ENCODE assay signal across 1 cellular context in genomic region chr1:205631727-205632373, GRCh38.
TF ChIP-seq lines count a peak whose summit lies in the region.

TSS of gene ELK4 (minus strand) at chr1:205632011. CDS start at chr1:205623882, 8,129 bp downstream.

TF ChIP-seq in HepG2, 621 proteins besides CTCF, POLR2A, EP300 and RAD21 (continued from another document and continues in another):
- TF ChIP-seq PAXIP1 (CRISPR knock-in tag; conservative IDR thresholded peaks at IDR 0.05) (peak; percentile 40), SRY (CRISPR knock-in tag; IDR thresholded peaks at IDR 0.05) (no peak), RORA (CRISPR knock-in tag; IDR thresholded peaks at IDR 0.05) (no peak), TBL1XR1 (IDR thresholded peaks at IDR 0.05; ENCODE audit: borderline replicate concordance, low read length, partially characterized antibody) (peak; percentile 48), THYN1 (CRISPR knock-in tag; IDR thresholded peaks at IDR 0.05; ENCODE audit: borderline replicate concordance, low read depth) (peak; percentile 73; the same call in 1 of the 2 replicates), BRD4 (CRISPR knock-in tag; IDR thresholded peaks at IDR 0.05) (peak; percentile 41; the same call in 1 of the 2 replicates), ZNF230 (CRISPR knock-in tag; IDR thresholded peaks at IDR 0.05) (no peak), ZNF580 (CRISPR knock-in tag; IDR thresholded peaks at IDR 0.05; ENCODE audit: borderline replicate concordance, low read depth) (peak; percentile 91), RXRB (CRISPR knock-in tag; IDR thresholded peaks at IDR 0.05; ENCODE audit: borderline replicate concordance) (peak; percentile 67), FOXO4 (CRISPR knock-in tag; conservative IDR thresholded peaks at IDR 0.05) (no peak), ZSCAN12 (CRISPR knock-in tag; IDR thresholded peaks at IDR 0.05) (no peak), FOXK1 (CRISPR knock-in tag; IDR thresholded peaks at IDR 0.05; ENCODE audit: borderline replicate concordance, low read depth) (peak; percentile 84; the same call in 1 of the 2 replicates), ISX (CRISPR knock-in tag; conservative IDR thresholded peaks at IDR 0.05) (0 out of 2 replicates have a peak, but pooled peaks have one; percentile 18), ZBTB20 (CRISPR knock-in tag; IDR thresholded peaks at IDR 0.05; ENCODE audit: borderline replicate concordance, low read depth) (no peak; the same call in 1 of the 2 replicates), BHLHE40 (IDR thresholded peaks at IDR 0.05; ENCODE audit: low read length) (no peak), ZNF564 (CRISPR knock-in tag; IDR thresholded peaks at IDR 0.05) (no peak), RFX5 (IDR thresholded peaks at IDR 0.05; ENCODE audit: low read depth, low read length) (no peak), CHD4 (IDR thresholded peaks at IDR 0.05; ENCODE audit: borderline replicate concordance, low read length) (no peak), MAF1 (CRISPR knock-in tag; IDR thresholded peaks at IDR 0.05; ENCODE audit: borderline replicate concordance) (peak; percentile 75; the same call in 1 of the 2 replicates), TERF1 (CRISPR knock-in tag; IDR thresholded peaks at IDR 0.05) (no peak), MAZ (IDR thresholded peaks at IDR 0.05; ENCODE audit: borderline replicate concordance, low read depth, low read length) (peak; percentile 90), MAZ (CRISPR knock-in tag; IDR thresholded peaks at IDR 0.05; ENCODE audit: low read depth) (peak; percentile 29; the same call in 1 of the 2 replicates), ZNF761 (CRISPR knock-in tag; conservative IDR thresholded peaks at IDR 0.05) (no peak), ZBTB3 (CRISPR knock-in tag; IDR thresholded peaks at IDR 0.05; ENCODE audit: borderline replicate concordance, low read depth) (no peak; the same call in 1 of the 2 replicates), PATZ1 (CRISPR knock-in tag; IDR thresholded peaks at IDR 0.05) (peak; percentile 71), LCORL (IDR thresholded peaks at IDR 0.05) (no peak), LCORL (CRISPR knock-in tag; IDR thresholded peaks at IDR 0.05) (peak; percentile 60; the same call in 1 of the 2 replicates), BRCA1 (CRISPR knock-in tag; IDR thresholded peaks at IDR 0.05) (no peak), GLI4 (CRISPR knock-in tag; IDR thresholded peaks at IDR 0.05; ENCODE audit: borderline replicate concordance) (0 out of 2 replicates have a peak, but pooled peaks have one; percentile 51), HOXA9 (CRISPR knock-in tag; IDR thresholded peaks at IDR 0.05; ENCODE audit: borderline replicate concordance) (no peak), SETDB1 (CRISPR knock-in tag; IDR thresholded peaks at IDR 0.05; ENCODE audit: borderline replicate concordance) (no peak), NR3C1 (CRISPR knock-in tag; IDR thresholded peaks at IDR 0.05) (no peak), ZBTB37 (CRISPR knock-in tag; IDR thresholded peaks at IDR 0.05) (no peak), EZH2 (conservative IDR thresholded peaks at IDR 0.05; ENCODE audit: low read depth, low read length) (no peak), HES4 (CRISPR knock-in tag; IDR thresholded peaks at IDR 0.05; ENCODE audit: borderline replicate concordance) (peak; percentile 15; the same call in 1 of the 2 replicates), ARNT (IDR thresholded peaks at IDR 0.05) (no peak), DNMT3B (CRISPR knock-in tag; conservative IDR thresholded peaks at IDR 0.05) (0 out of 2 replicates have a peak, but pooled peaks have one; percentile 22), JARID2 (CRISPR knock-in tag; IDR thresholded peaks at IDR 0.05; ENCODE audit: insufficient replicate concordance) (no peak), GMEB1 (CRISPR knock-in tag; IDR thresholded peaks at IDR 0.05; ENCODE audit: borderline replicate concordance) (peak; percentile 80), TRIM24 (CRISPR knock-in tag; IDR thresholded peaks at IDR 0.05) (no peak), SMAD9 (CRISPR knock-in tag; IDR thresholded peaks at IDR 0.05) (0 out of 2 replicates have a peak, but pooled peaks have one; percentile 82), PBX3 (CRISPR knock-in tag; IDR thresholded peaks at IDR 0.05; ENCODE audit: borderline replicate concordance) (no peak), ARNTL (CRISPR knock-in tag; IDR thresholded peaks at IDR 0.05) (no peak; the same call in 1 of the 2 replicates), MAFG (CRISPR knock-in tag; IDR thresholded peaks at IDR 0.05) (no peak), ZBTB7B (CRISPR knock-in tag; IDR thresholded peaks at IDR 0.05) (peak; percentile 87), ZNF737 (CRISPR knock-in tag; IDR thresholded peaks at IDR 0.05; ENCODE audit: borderline replicate concordance) (no peak), ZBTB39 (CRISPR knock-in tag; IDR thresholded peaks at IDR 0.05) (no peak), ZBTB21 (CRISPR knock-in tag; IDR thresholded peaks at IDR 0.05) (no peak), ZNF317 (CRISPR knock-in tag; IDR thresholded peaks at IDR 0.05) (peak; percentile 34; the same call in 1 of the 2 replicates), MTERF4 (CRISPR knock-in tag; IDR thresholded peaks at IDR 0.05) (no peak), ZNF431 (CRISPR knock-in tag; IDR thresholded peaks at IDR 0.05; ENCODE audit: borderline replicate concordance, low read depth) (0 out of 2 replicates have a peak, but pooled peaks have one; percentile 68), MEF2D (CRISPR knock-in tag; IDR thresholded peaks at IDR 0.05) (peak; percentile 74; the same call in 1 of the 2 replicates)
